ENCODE assay signal across 8 cellular contexts in the genomic region with DNA sequence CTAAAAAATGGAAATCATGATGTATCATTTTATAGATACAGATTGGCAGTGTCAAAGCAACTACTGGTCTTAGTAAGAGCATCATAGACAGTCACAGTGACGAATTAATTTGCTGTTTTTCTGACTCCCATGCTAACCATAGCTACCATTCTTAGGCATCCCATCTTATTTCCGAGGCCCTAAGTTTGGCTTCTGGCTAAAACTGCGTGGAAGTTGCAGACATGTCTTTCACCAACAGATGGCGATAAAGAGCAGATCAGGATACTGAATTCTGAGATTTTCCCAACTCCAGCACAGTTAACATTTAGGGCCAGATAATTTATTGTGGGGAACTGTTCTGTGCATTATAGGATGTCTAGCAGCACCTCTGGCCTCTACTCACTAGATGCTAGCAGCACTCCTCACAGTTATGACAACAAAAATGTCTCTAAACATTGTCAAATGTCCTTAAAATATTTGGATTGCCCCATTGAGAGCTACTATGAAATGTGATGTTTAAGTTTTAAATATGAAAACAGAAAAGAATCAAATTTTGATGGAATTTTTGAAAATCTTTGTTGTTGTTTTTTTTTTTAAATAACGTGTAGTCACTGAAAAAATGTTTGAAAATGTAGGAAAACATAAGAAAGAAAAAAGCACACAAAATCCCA. TPM values are rescaled to one million over a fixed set of nuclear protein-coding genes. Genes with fewer than 3 reads are reported as not detected.
DNase-seq lines count a peak whose midpoint lies in the region; ATAC-seq, FAIRE-seq and TF ChIP-seq lines count a peak whose summit lies in the region.

No MANE protein-coding gene starts in this region.

- H3K4ac ChIP-seq in trophoblast cell (ENCODE audit: low read depth, low read length), result no peak overlapping the region

- no peak overlapping the region for H2BK12ac ChIP-seq in trophoblast cell (ENCODE audit: low read length)

- no peak overlapping the region for H2AFZ ChIP-seq in trophoblast cell (ENCODE audit: insufficient read depth, low read length, poor library complexity)

- TF ChIP-seq POLR2A in A549 (IDR thresholded peaks at IDR 0.05; ENCODE audit: low read length), result no peak

- WGBS in A549 (ENCODE audit: missing lambda C conversion rate), result 2% methylated on average over 5 of the region's 5 CpGs
- no CpG with 5 or more reads among the region's 5 CpGs for WGBS in trophoblast cell (ENCODE audit: extremely low coverage, insufficient coverage, insufficient read length)

- no peak overlapping the region for H3K14ac ChIP-seq in trophoblast cell (ENCODE audit: low read length)

- no peak overlapping the region for H3K4me3 Mint-ChIP-seq in activated CD4-positive, alpha-beta memory T cell treated with anti-CD3 and anti-CD28 coated beads for 36 hours

- H3K27ac ChIP-seq in A549 (no peak overlapping the region), trophoblast cell (ENCODE audit: low read depth, low read length) (no peak overlapping the region)

- no peak overlapping the region for H2BK5ac ChIP-seq in trophoblast cell (ENCODE audit: low read depth, low read length, poor library complexity)

- no peaks in the 10 kb centered on the region for H3K9me3 ChIP-seq in A549
- no peaks in the 10 kb centered on the region for H3K9me3 ChIP-seq in trophoblast cell (ENCODE audit: insufficient read depth, low read depth, low read length)

- no peak overlapping the region for H4K8ac ChIP-seq in trophoblast cell (ENCODE audit: low read depth, low read length)

- no peak overlapping the region for H2AK5ac ChIP-seq in trophoblast cell (ENCODE audit: low read length)

- H3K27ac Mint-ChIP-seq in activated CD4-positive, alpha-beta memory T cell treated with anti-CD3 and anti-CD28 coated beads for 36 hours, result no peak overlapping the region

- H3K4me1 Mint-ChIP-seq in activated CD4-positive, alpha-beta memory T cell treated with anti-CD3 and anti-CD28 coated beads for 36 hours (ENCODE audit: low read depth), result peaks cover 6% of the 10 kb centered on the region

- H3K4me3 ChIP-seq in A549 (no peak overlapping the region), trophoblast cell (ENCODE audit: low read depth, low read length) (no peak overlapping the region)

- H3K27me3 ChIP-seq in trophoblast cell (ENCODE audit: insufficient read depth, low read length), result no peaks in the 10 kb centered on the region

- no peak overlapping the region for H3K4me2 ChIP-seq in A549
- H3K4me2 ChIP-seq in trophoblast cell (ENCODE audit: low read length), result no peak overlapping the region

- DNase-seq in A549 (ENCODE audit: low read depth in 1 of 2, low spot score in 1 of 2), result peak; percentile 36 to 41
- peak; percentile 55 for DNase-seq in DMS53 (lab: John Stamatoyannopoulos, UW)
- DNase-seq in Kasumi-1 (lab: John Stamatoyannopoulos, UW), result peak; percentile 37 to 57
- peak; percentile 40 for DNase-seq in activated CD4-positive, alpha-beta memory T cell treated with anti-CD3 and anti-CD28 coated beads for 36 hours
- DNase-seq in foreskin melanocyte, result peak; percentile 42
- DNase-seq in trophoblast cell, result peak; percentile 18 to 75

- ATAC-seq in A549 (peak; percentile 56 to 80; a peak in 4 of 6 replicates), HG02970 (IDR thresholded peaks at IDR 0.05; ENCODE audit: low FRiP score, unreplicated experiment) (no peak), GM21528 (IDR thresholded peaks at IDR 0.05; ENCODE audit: low FRiP score, unreplicated experiment) (no peak)

- H3K36me3 ChIP-seq in trophoblast cell (ENCODE audit: control insufficient read depth in 1 of 2, insufficient read depth in 2 of 2, low read length in 2 of 2), result no peaks in the 10 kb centered on the region

- peak in 1 of 2 experiments; percentile 14; a peak in 1 of 5 replicates for TF ChIP-seq RAD21 in A549 (conservative IDR thresholded peaks at IDR 0.05 in 1 of 2, IDR thresholded peaks at IDR 0.05 in 1 of 2)

- no peaks in the 10 kb centered on the region for H3K9me3 Mint-ChIP-seq in activated CD4-positive, alpha-beta memory T cell treated with anti-CD3 and anti-CD28 coated beads for 36 hours

- POLR2A ChIA-PET in A549 (lab: Yijun Ruan, JAX), result no interaction called here
- POLR2A ChIA-PET in activated CD4-positive, alpha-beta memory T cell treated with anti-CD3 and anti-CD28 coated beads for 36 hours (lab: Charles Lee), result interaction anchor here (0.5 to 1.8 kb wide), 2 partner anchors 9 to 10 kb away, joined by 3 to 10 read pairs; no protein-coding TSS in a partner anchor

- H3K9ac ChIP-seq in trophoblast cell (ENCODE audit: low read length), result no peak overlapping the region

- no peak overlapping the region for H2BK120ac ChIP-seq in trophoblast cell (ENCODE audit: insufficient read depth, low read length, poor library complexity)

- no peaks in the 10 kb centered on the region for H3K79me1 ChIP-seq in trophoblast cell (ENCODE audit: low read length)

- no peak overlapping the region for H4K12ac ChIP-seq in trophoblast cell (ENCODE audit: low read depth, low read length)

- TF ChIP-seq EP300 in A549 (IDR thresholded peaks at IDR 0.05), result no peak

- no peaks in the 10 kb centered on the region for H3K4me1 ChIP-seq in A549
- H3K4me1 ChIP-seq in trophoblast cell (ENCODE audit: control insufficient read depth in 1 of 2, insufficient read depth in 2 of 2, low read length in 2 of 2), result no peaks in the 10 kb centered on the region

- peak; percentile 70 for TF ChIP-seq CTCF in A549 (IDR thresholded peaks at IDR 0.05)

- H3K18ac ChIP-seq in trophoblast cell (ENCODE audit: low read length), result no peak overlapping the region

- no peak overlapping the region for H4K91ac ChIP-seq in trophoblast cell (ENCODE audit: low read depth, low read length)

- H3K27me3 Mint-ChIP-seq in activated CD4-positive, alpha-beta memory T cell treated with anti-CD3 and anti-CD28 coated beads for 36 hours, result no peaks in the 10 kb centered on the region

- no peaks in the 10 kb centered on the region for H3K79me2 ChIP-seq in trophoblast cell (ENCODE audit: control insufficient read depth, insufficient read depth, low read length, poor library complexity)

- CTCF ChIA-PET in A549 (lab: Yijun Ruan, JAX), result interaction anchor here (0.6 to 6.1 kb wide), 29 partner anchors 9 to 939 kb away, joined by 3 to 41 read pairs (median 3); a partner anchor contains a TSS
- CTCF ChIA-PET in activated CD4-positive, alpha-beta memory T cell treated with anti-CD3 and anti-CD28 coated beads for 36 hours (lab: Charles Lee), result interaction anchor here (0.6 to 15.5 kb wide), 34 partner anchors 10 to 794 kb away, joined by 3 to 527 read pairs (median 5); a partner anchor contains a TSS

- intact Hi-C loops in activated CD4-positive, alpha-beta memory T cell treated with anti-CD3 and anti-CD28 coated beads for 36 hours (cut with micrococcal nuclease), result no loop called here

- FAIRE-seq in A549 (lab: Jason Lieb, UNC), result peak; percentile 95

- H3K36me3 Mint-ChIP-seq in activated CD4-positive, alpha-beta memory T cell treated with anti-CD3 and anti-CD28 coated beads for 36 hours, result no peaks in the 10 kb centered on the region

- H3K23ac ChIP-seq in trophoblast cell (ENCODE audit: low read length), result no peak overlapping the region

TF ChIP-seq in A549, 52 proteins besides CTCF, POLR2A, EP300 and RAD21:
- TF ChIP-seq SMC3 (IDR thresholded peaks at IDR 0.05) (0 out of 3 replicates have a peak, but pooled peaks have one; percentile 12), JUNB (IDR thresholded peaks at IDR 0.05) (no peak), NFE2L2 (conservative IDR thresholded peaks at IDR 0.05; ENCODE audit: low read length) (no peak)
- TF ChIP-seq, protein P1, sequence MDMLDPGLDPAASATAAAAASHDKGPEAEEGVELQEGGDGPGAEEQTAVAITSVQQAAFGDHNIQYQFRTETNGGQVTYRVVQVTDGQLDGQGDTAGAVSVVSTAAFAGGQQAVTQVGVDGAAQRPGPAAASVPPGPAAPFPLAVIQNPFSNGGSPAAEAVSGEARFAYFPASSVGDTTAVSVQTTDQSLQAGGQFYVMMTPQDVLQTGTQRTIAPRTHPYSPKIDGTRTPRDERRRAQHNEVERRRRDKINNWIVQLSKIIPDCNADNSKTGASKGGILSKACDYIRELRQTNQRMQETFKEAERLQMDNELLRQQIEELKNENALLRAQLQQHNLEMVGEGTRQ (IDR thresholded peaks at IDR 0.05), result no peak

RNA-seq across cellular contexts. Expression of a gene that starts 16.3 kb away (rescaled TPM):
- polyA plus RNA-seq in A549 (2011; rRNA removed) (0.04 and 0.17 TPM in 2 replicates), A549 (2017; fragmentation: RNase III; extraction: RNeasy Plus Mini Kit Qiagen cat#74134 plus additional on column Dnase treatment) (0.03 to 0.05 TPM in 2 of 3 replicates, not detected in the other)
- polyA plus RNA-seq in A549 (2012; cell fraction: cytosol; rRNA removed), result 0.03 and 0.04 TPM in 2 replicates
- not detected in 2 replicates for polyA plus RNA-seq in A549 (2012; cell fraction: nucleus; rRNA removed)
- polyA minus RNA-seq in A549 (2011; rRNA and poly(A)+ RNA removed), result 0.39 and 1.7 TPM in 2 replicates
- not detected for total RNA-seq in activated CD4-positive, alpha-beta memory T cell treated with anti-CD3 and anti-CD28 coated beads for 36 hours
- 0.10 and 0.16 TPM in 2 replicates for polyA plus RNA-seq in trophoblast cell (2013)

RNA-seq across cellular contexts. Expression of a gene that starts 27.4 kb away (rescaled TPM):
- polyA plus RNA-seq in A549 (2011; rRNA removed) (not detected in 2 replicates), A549 (2017; fragmentation: RNase III; extraction: RNeasy Plus Mini Kit Qiagen cat#74134 plus additional on column Dnase treatment) (not detected in 3 replicates)
- not detected in 2 replicates for polyA plus RNA-seq in A549 (2012; cell fraction: cytosol; rRNA removed)
- polyA plus RNA-seq in A549 (2012; cell fraction: nucleus; rRNA removed), result not detected in 2 replicates
- polyA minus RNA-seq in A549 (2011; rRNA and poly(A)+ RNA removed), result not detected in 2 replicates
- total RNA-seq in activated CD4-positive, alpha-beta memory T cell treated with anti-CD3 and anti-CD28 coated beads for 36 hours, result not detected
- polyA plus RNA-seq in trophoblast cell (2013), result not detected in 2 replicates

RNA-seq across cellular contexts. Expression of a gene that starts 44.1 kb away (rescaled TPM):
- polyA plus RNA-seq in A549 (2011; rRNA removed), result 0.01 TPM in 2 replicates
- not detected in 2 replicates for polyA plus RNA-seq in A549 (2012; cell fraction: cytosol; rRNA removed)
- 0.02 TPM in 2 replicates for polyA plus RNA-seq in A549 (2012; cell fraction: nucleus; rRNA removed)
- not detected in 3 replicates for polyA plus RNA-seq in A549 (2017; fragmentation: RNase III; extraction: RNeasy Plus Mini Kit Qiagen cat#74134 plus additional on column Dnase treatment)
- 1.3 and 1.4 TPM in 2 replicates for polyA minus RNA-seq in A549 (2011; rRNA and poly(A)+ RNA removed)
- total RNA-seq in activated CD4-positive, alpha-beta memory T cell treated with anti-CD3 and anti-CD28 coated beads for 36 hours, result not detected
- polyA plus RNA-seq in trophoblast cell (2013), result not detected in 2 replicates

Comparison
In these comparisons a context has a peak if more than half of its experiments do, and no peak if none do; other contexts are left out.
1. ATAC-seq: peak in A549 (2 of 2); none in HG02970 (single experiment) and GM21528 (single experiment).
2. Peak in every context shown above with its lines, with median percentiles within 50 percentile points of each other: DNase-seq.